Comparison of ENCODE assay signal across 26 cellular contexts in the genomic region with DNA sequence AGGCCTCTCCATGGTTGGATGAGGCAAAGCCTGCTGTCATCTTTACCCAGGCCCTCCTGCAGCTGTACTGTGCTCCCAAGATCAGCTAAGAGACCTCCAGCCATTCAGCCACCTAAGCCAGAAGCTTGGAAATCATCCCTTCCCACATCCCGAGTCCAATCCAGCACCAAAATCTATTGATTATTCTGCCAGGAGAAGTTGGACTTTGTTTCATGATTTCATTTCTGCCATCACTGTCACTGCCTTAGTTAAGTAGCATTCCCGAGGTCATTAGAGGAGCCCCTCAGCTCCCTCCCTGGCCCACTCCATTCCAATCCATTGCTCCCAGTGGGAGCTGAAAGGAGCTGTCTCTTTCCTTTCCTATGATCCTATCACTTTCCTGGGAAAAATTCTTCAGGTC. TPM values are rescaled to one million over a fixed set of nuclear protein-coding genes. Genes with fewer than 3 reads are reported as not detected.
"Had no signal": no experiment of that assay in that cellular context is flagged by ENCODE, and none has a peak within 500 bp of the region (broad histone marks: within the 10 kb centered on the region; RNA-seq: fewer than 3 reads in every experiment).

No MANE protein-coding gene starts in this region.

- H3K27me3 ChIP-seq: gastrocnemius medialis, sigmoid colon, stomach, thyroid gland, upper lobe of right lung, uterus had no signal

- H3K4me3 ChIP-seq: gastrocnemius medialis, sigmoid colon, stomach, thyroid gland, upper lobe of right lung, uterus had no signal

- H3K79me2 ChIP-seq: parathyroid adenoma had no signal

- H3K9me3 ChIP-seq: gastrocnemius medialis, sigmoid colon, stomach, thyroid gland, upper lobe of right lung, uterus had no signal

- H2AFZ ChIP-seq: parathyroid adenoma had no signal

- H3K4me3 Mint-ChIP-seq: effector memory CD8-positive, alpha-beta T cell; naive thymus-derived CD8-positive, alpha-beta T cell; stimulated activated effector memory CD8-positive, alpha-beta T cell treated with anti-CD3 and anti-CD28 coated beads, Interleukin-12 subunit alpha, Interleukin-12 subunit beta, amount 100 ng/mL, for 72 hours had no signal

- H3K27ac Mint-ChIP-seq: effector memory CD8-positive, alpha-beta T cell; progenitor cell of endocrine pancreas; stimulated activated effector memory CD8-positive, alpha-beta T cell treated with anti-CD3 and anti-CD28 coated beads, Interleukin-12 subunit alpha, Interleukin-12 subunit beta, amount 100 ng/mL, for 72 hours had no signal

- DNase-seq: caudate nucleus; cerebellar nuclear complex; cortex of kidney; effector memory CD8-positive, alpha-beta T cell; foreskin fibroblast; gastrocnemius medialis; head of caudate nucleus; hippocampal formation; left cardiac atrium; left ventricle myocardium superior; mesendoderm; midbrain; naive thymus-derived CD8-positive, alpha-beta T cell; occipital lobe; sigmoid colon; stimulated activated CD4-positive, alpha-beta T cell treated with anti-CD3 and anti-CD28 coated beads, Interleukin-2, amount 100 ng/mL, for 24 hours; stimulated activated CD4-positive, alpha-beta T cell treated with anti-CD3 and anti-CD28 coated beads, Interleukin-4, amount 100 ng/mL, for 24 hours; stimulated activated naive CD4-positive, alpha-beta T cell treated with Interleukin-2 at 50 U/mL for 16 hours; stomach; thyroid gland; upper lobe of right lung; uterus had no signal

- ATAC-seq: effector memory CD8-positive, alpha-beta T cell; gastrocnemius medialis; left cardiac atrium; left ventricle myocardium superior; naive thymus-derived CD8-positive, alpha-beta T cell; stimulated activated effector memory CD8-positive, alpha-beta T cell treated with anti-CD3 and anti-CD28 coated beads, Interleukin-12 subunit alpha, Interleukin-12 subunit beta, amount 100 ng/mL, for 72 hours; upper lobe of right lung had no signal

- H3K4me1 ChIP-seq: gastrocnemius medialis, parathyroid adenoma, upper lobe of right lung, uterus had no signal

- H3K36me3 ChIP-seq: thyroid gland, uterus had no signal

- H3K27me3 Mint-ChIP-seq: progenitor cell of endocrine pancreas had no signal

- H3K27ac ChIP-seq: gastrocnemius medialis, parathyroid adenoma, sigmoid colon, stomach, thyroid gland, upper lobe of right lung, uterus had no signal

- H3K9me3 Mint-ChIP-seq: effector memory CD8-positive, alpha-beta T cell; naive thymus-derived CD8-positive, alpha-beta T cell; stimulated activated effector memory CD8-positive, alpha-beta T cell treated with anti-CD3 and anti-CD28 coated beads, Interleukin-12 subunit alpha, Interleukin-12 subunit beta, amount 100 ng/mL, for 72 hours had no signal

- H3K9ac ChIP-seq: parathyroid adenoma had no signal

- H3K36me3 Mint-ChIP-seq: naive thymus-derived CD8-positive, alpha-beta T cell; stimulated activated effector memory CD8-positive, alpha-beta T cell treated with anti-CD3 and anti-CD28 coated beads, Interleukin-12 subunit alpha, Interleukin-12 subunit beta, amount 100 ng/mL, for 72 hours had no signal

RNA-seq across cellular contexts. Expression of a gene that starts 14.1 kb away (rescaled TPM):
- polyA plus RNA-seq: neural cell had no signal
